Comparison of ENCODE assay signal across 14 cellular contexts in genomic region chr5:143641549-143641955, GRCh38.
DNase-seq lines count a peak whose midpoint lies in the region; ATAC-seq and TF ChIP-seq lines count a peak whose summit lies in the region.
"Had no signal": no experiment of that assay in that cellular context is flagged by ENCODE, and none has a peak within 500 bp of the region (broad histone marks: within the 10 kb centered on the region; RNA-seq: fewer than 3 reads in every experiment).

No MANE protein-coding gene starts in this region.

- peak; percentile 78 for ATAC-seq in GM21390 (IDR thresholded peaks at IDR 0.05; ENCODE audit: unreplicated experiment)
- peak; percentile 68 for ATAC-seq in HG03064 (IDR thresholded peaks at IDR 0.05; ENCODE audit: low read depth, unreplicated experiment)
- ATAC-seq in GM18870 (IDR thresholded peaks at IDR 0.05; ENCODE audit: unreplicated experiment) = no peak
- ATAC-seq in HG02970 (IDR thresholded peaks at IDR 0.05; ENCODE audit: low FRiP score, unreplicated experiment) = no peak
- ATAC-seq: HepG2; left cardiac atrium; stimulated activated naive CD8-positive, alpha-beta T cell treated with anti-CD3 and anti-CD28 coated beads, Interleukin-15, amount 100 ng/mL, for 72 hours had no signal

- H3K27ac ChIP-seq in fibroblast of lung (ENCODE audit: insufficient read depth, low read length) = no peak overlapping the region
- no peak overlapping the region for H3K27ac ChIP-seq in tibial nerve
- H3K27ac ChIP-seq: SJCRH30 had no signal

- TF ChIP-seq CTCF in GM12865 (IDR thresholded peaks at IDR 0.05; ENCODE audit: insufficient read depth, low read depth, low read length, missing control alignments) (no peak), fibroblast of lung (conservative IDR thresholded peaks at IDR 0.05 in 1 of 2, IDR thresholded peaks at IDR 0.05 in 1 of 2; ENCODE audit: low read depth in 1 of 2, low read length in 2 of 2) (no peak), tibial nerve (IDR thresholded peaks at IDR 0.05) (no peak)

- H3K4me3 ChIP-seq in GM12865 (ENCODE audit: low read depth, low read length) = no peak overlapping the region
- H3K4me3 ChIP-seq in fibroblast of lung (replicated peaks in 1 of 4; ENCODE audit: control extremely low read depth in 1 of 4, insufficient read depth in 1 of 4, low read depth in 3 of 4, low read length in 4 of 4) = no peak overlapping the region
- H3K4me3 ChIP-seq in tibial nerve = no peak overlapping the region
- H3K4me3 ChIP-seq: SJCRH30 had no signal

- TF ChIP-seq EP300 in tibial nerve (IDR thresholded peaks at IDR 0.05) = no peak

- no peak overlapping the region for H3K9ac ChIP-seq in fibroblast of lung (ENCODE audit: insufficient read depth, low read length)

- H3K9me3 ChIP-seq in fibroblast of lung (ENCODE audit: control insufficient read depth, insufficient read depth, low read depth, low read length) (no peaks in the 10 kb centered on the region), tibial nerve (no peaks in the 10 kb centered on the region)
- H3K9me3 ChIP-seq: SJCRH30 had no signal

- no peak overlapping the region for H3K4me2 ChIP-seq in fibroblast of lung (ENCODE audit: extremely low read depth, insufficient read depth, low read length)

- H3K4me1 ChIP-seq in fibroblast of lung (ENCODE audit: control insufficient read depth, extremely low read depth, insufficient read depth, low read length) (peaks cover 15% of the 10 kb centered on the region), tibial nerve (peaks cover 0 to 6% (median 3%) of the 10 kb centered on the region in 4 donors)

- H3K36me3 ChIP-seq in fibroblast of lung (ENCODE audit: control insufficient read depth, insufficient read depth, low read length) (no peaks in the 10 kb centered on the region), tibial nerve (no peaks in the 10 kb centered on the region)
- H3K36me3 ChIP-seq: SJCRH30 had no signal

- peak; percentile 64 for DNase-seq in GM12865 (ENCODE audit: low read depth)
- DNase-seq in fibroblast of lung (ENCODE audit: low read depth in 2 of 2) = peak; percentile 66 to 79
- DNase-seq in tibial nerve (ENCODE audit: low spot score in 2 of 2) = no peak
- no peak for DNase-seq in SIG-M5 (lab: John Stamatoyannopoulos, UW)
- DNase-seq: CD4-positive, CD25-positive, alpha-beta regulatory T cell; left cardiac atrium; stimulated activated CD4-positive, alpha-beta T cell treated with anti-CD3 and anti-CD28 coated beads, Interleukin-2, amount 100 ng/mL, for 24 hours; stimulated activated naive CD8-positive, alpha-beta T cell treated with anti-CD3 and anti-CD28 coated beads, Interleukin-15, amount 100 ng/mL, for 72 hours had no signal

- no peaks in the 10 kb centered on the region for H3K27me3 ChIP-seq in fibroblast of lung (ENCODE audit: control insufficient read depth, insufficient read depth, low read length)
- H3K27me3 ChIP-seq in tibial nerve = no peaks in the 10 kb centered on the region
- H3K27me3 ChIP-seq: SJCRH30 had no signal

- no peak for TF ChIP-seq POLR2A in tibial nerve (IDR thresholded peaks at IDR 0.05)

- 31 to 34% methylated on average over 4 of the region's 4 CpGs for WGBS in tibial nerve, 2 donors

- no peaks in the 10 kb centered on the region for H4K20me1 ChIP-seq in fibroblast of lung (ENCODE audit: control insufficient read depth, extremely low read depth, insufficient read depth, low read length)

- H2AFZ ChIP-seq in fibroblast of lung (ENCODE audit: low read length) = no peak overlapping the region

- no peaks in the 10 kb centered on the region for H3K79me2 ChIP-seq in fibroblast of lung (ENCODE audit: control insufficient read depth, insufficient read depth, low read length)

Comparison
In these comparisons a context has a peak if more than half of its experiments do, and no peak if none do; other contexts are left out.
1. DNase-seq: peak in GM12865 (single experiment) and fibroblast of lung (2 of 2); none in tibial nerve (0 of 2) and SIG-M5 (single experiment).
2. ATAC-seq: peak in GM21390 (single experiment) and HG03064 (single experiment); none in GM18870 (single experiment) and HG02970 (single experiment).